ENCODE assay signal across 26 cellular contexts in genomic region chr9:32966036-32966435, GRCh38.
"Had no signal": no experiment of that assay in that cellular context is flagged by ENCODE, and none has a peak within 500 bp of the region (broad histone marks: within the 10 kb centered on the region; RNA-seq: fewer than 3 reads in every experiment).

No MANE protein-coding gene starts in this region.

- H3K27ac ChIP-seq: cardiac muscle cell, hepatocyte, left lung, ovary, prostate gland, testis, uterus, VCaP had no signal

- FAIRE-seq: endometrium, frontal cortex had no signal

- H3K9me3 Mint-ChIP-seq: activated CD4-positive, alpha-beta T cell treated with anti-CD3 and anti-CD28 coated beads, Interleukin-2, amount 10 ng/mL, durations not matched to agents 7 days and 5 days; activated T-helper 2 cell treated with anti-CD3 and anti-CD28 coated beads, Interferon-gamma antibody, Interleukin-2, Interleukin-4, amounts not matched to agents 10 μg/mL and 5 μg/mL and 100 μg/mL, durations not matched to agents 14 hours and 24 hours and 36 hours; immature natural killer cell; natural killer cell had no signal

- H2AFZ ChIP-seq: hepatocyte had no signal

- H3K27ac Mint-ChIP-seq: activated CD4-positive, alpha-beta T cell treated with anti-CD3 and anti-CD28 coated beads, Interleukin-2, amount 10 ng/mL, durations not matched to agents 7 days and 5 days; activated naive CD8-positive, alpha-beta T cell; activated T-helper 2 cell treated with anti-CD3 and anti-CD28 coated beads, Interferon-gamma antibody, Interleukin-2, Interleukin-4, amounts not matched to agents 10 μg/mL and 5 μg/mL and 100 μg/mL, durations not matched to agents 14 hours and 24 hours and 36 hours; natural killer cell had no signal

- H3K36me3 Mint-ChIP-seq: natural killer cell had no signal

- H3K36me3 ChIP-seq: cardiac muscle cell, left lung, ovary, prostate gland, uterus had no signal

- H3K4me1 ChIP-seq: left lung, prostate gland, testis, uterus had no signal

- DNase-seq: activated CD4-positive, alpha-beta T cell treated with anti-CD3 and anti-CD28 coated beads, Interleukin-2, amount 10 ng/mL, durations not matched to agents 7 days and 5 days; activated CD4-positive, CD25-positive, alpha-beta regulatory T cell treated with anti-CD3 and anti-CD28 coated beads, Interleukin-2, amount 50 U/mL, for 72 hours; activated naive CD4-positive, alpha-beta T cell; activated T-cell treated with anti-CD3 and anti-CD28 coated beads, Interleukin-2, amount 50 U/mL, for 1 hour; cortex of kidney; erythroblast; glutamatergic neuron; immature natural killer cell; left lung; midbrain; natural killer cell; ovary; stimulated activated CD4-positive, alpha-beta T cell treated with anti-CD3 and anti-CD28 coated beads, Interleukin-4, amount 100 ng/mL, for 1 hour; stimulated activated naive CD4-positive, alpha-beta T cell; testis; trophoblast cell; uterus had no signal

- H3K9me3 ChIP-seq: left lung, ovary, prostate gland, testis, uterus had no signal

- H3K4me3 ChIP-seq: cardiac muscle cell, hepatocyte, left lung, lung, ovary, prostate gland, testis, uterus had no signal

- H3K4me3 Mint-ChIP-seq: activated CD4-positive, alpha-beta T cell treated with anti-CD3 and anti-CD28 coated beads, Interleukin-2, amount 10 ng/mL, durations not matched to agents 7 days and 5 days; activated naive CD8-positive, alpha-beta T cell; immature natural killer cell; natural killer cell had no signal

- H3K27me3 ChIP-seq: cardiac muscle cell, hepatocyte, left lung, ovary, testis, uterus had no signal

- H3K4me1 Mint-ChIP-seq: activated CD4-positive, alpha-beta T cell treated with anti-CD3 and anti-CD28 coated beads, Interleukin-2, amount 10 ng/mL, durations not matched to agents 7 days and 5 days had no signal

- H3K27me3 Mint-ChIP-seq: activated CD4-positive, alpha-beta T cell treated with anti-CD3 and anti-CD28 coated beads, Interleukin-2, amount 10 ng/mL, durations not matched to agents 7 days and 5 days; activated naive CD8-positive, alpha-beta T cell had no signal

- H3K79me2 ChIP-seq: hepatocyte had no signal

- H3K4me2 ChIP-seq: hepatocyte had no signal

- ATAC-seq: left lung, natural killer cell had no signal
